7 cellular contexts compared by ENCODE assay signal in genomic region chr22:50505776-50506610, GRCh38. TPM values are rescaled to one million over a fixed set of nuclear protein-coding genes. Genes with fewer than 3 reads are reported as not detected.
DNase-seq lines count a peak whose midpoint lies in the region; ATAC-seq lines count a peak whose summit lies in the region.
"Had no signal": no experiment of that assay in that cellular context is flagged by ENCODE, and none has a peak within 500 bp of the region (broad histone marks: within the 10 kb centered on the region; RNA-seq: fewer than 3 reads in every experiment).

No MANE protein-coding gene starts in this region.

- H3K27ac Mint-ChIP-seq in CD4-positive, alpha-beta memory T cell = peak overlapping the region in 1 of 7 donors; percentile 30
- H3K27ac Mint-ChIP-seq in memory B cell = no peak overlapping the region

- H3K4me3 Mint-ChIP-seq in CD4-positive, alpha-beta memory T cell = peak overlapping the region; percentile 24 to 97 (median 38)
- H3K4me3 Mint-ChIP-seq in memory B cell = peak overlapping the region; percentile 98

- no peak for DNase-seq in CD4-positive, alpha-beta memory T cell
- DNase-seq in SJSA1 (ENCODE audit: low read depth in 1 of 2, low spot score in 2 of 2) (peak in 1 of 2 experiments; percentile 43), memory B cell (ENCODE audit: low spot score in 2 of 2) (no peak), AG20443 (ENCODE audit: low spot score) (no peak), NCI-H187 treated with DMSO at 0.1 percent for 48 hours (lab: John Stamatoyannopoulos, UW) (no peak)
- DNase-seq: SW 1271 had no signal

- H3K36me3 ChIP-seq in CD4-positive, alpha-beta memory T cell (ENCODE audit: insufficient read depth, low read length) = peaks cover 22% of the 10 kb centered on the region
- H3K36me3 ChIP-seq in SJSA1 = peaks cover 54% of the 10 kb centered on the region

- peaks cover 10 to 26% (median 18%) of the 10 kb centered on the region in 4 donors for H3K4me1 Mint-ChIP-seq in CD4-positive, alpha-beta memory T cell
- H3K4me1 Mint-ChIP-seq in memory B cell = peaks cover 18% of the 10 kb centered on the region

- H3K4me1 ChIP-seq in CD4-positive, alpha-beta memory T cell (ENCODE audit: insufficient read depth, low read length) = peaks cover 28% of the 10 kb centered on the region
- peaks cover 22% of the 10 kb centered on the region for H3K4me1 ChIP-seq in SJSA1 (replicated peaks)

- H3K36me3 Mint-ChIP-seq in CD4-positive, alpha-beta memory T cell = peaks cover 0 to 20% of the 10 kb centered on the region in 2 donors
- H3K36me3 Mint-ChIP-seq in memory B cell = no peaks in the 10 kb centered on the region

- H3K9me3 Mint-ChIP-seq in CD4-positive, alpha-beta memory T cell = no peaks in the 10 kb centered on the region
- no peaks in the 10 kb centered on the region for H3K9me3 Mint-ChIP-seq in memory B cell

- no peaks in the 10 kb centered on the region for H3K27me3 Mint-ChIP-seq in CD4-positive, alpha-beta memory T cell
- no peaks in the 10 kb centered on the region for H3K27me3 Mint-ChIP-seq in memory B cell

- H3K9me3 ChIP-seq in CD4-positive, alpha-beta memory T cell (ENCODE audit: control insufficient read depth in 1 of 2, low read length in 2 of 2) = no peaks in the 10 kb centered on the region
- H3K9me3 ChIP-seq in SJSA1 (replicated peaks) = no peaks in the 10 kb centered on the region

- POLR2A ChIA-PET in CD4-positive, alpha-beta memory T cell (lab: Charles Lee; ENCODE audit: partially characterized antibody) = interaction anchor here (1.2 to 7.6 kb wide), 5 partner anchors 21 to 261 kb away, joined by 5 to 242 read pairs (median 71); partner anchors contain the start of genes SBF1, SCO2, TUBGCP6 and TYMP

- H3K27ac ChIP-seq in CD4-positive, alpha-beta memory T cell (ENCODE audit: low read depth, low read length) = peak overlapping the region; percentile 98
- H3K27ac ChIP-seq in SJSA1 = no peak overlapping the region

- no peaks in the 10 kb centered on the region for H3K27me3 ChIP-seq in CD4-positive, alpha-beta memory T cell (ENCODE audit: insufficient read depth, low read length)
- no peaks in the 10 kb centered on the region for H3K27me3 ChIP-seq in SJSA1 (replicated peaks)

- ATAC-seq in memory B cell (ENCODE audit: low read depth) = no peak
- no peak for ATAC-seq in HG02571 (IDR thresholded peaks at IDR 0.05; ENCODE audit: unreplicated experiment)

- CTCF ChIA-PET in CD4-positive, alpha-beta memory T cell (lab: Charles Lee; ENCODE audit: partially characterized antibody) = interaction anchor here (3.7 to 6.8 kb wide), 2 partner anchors 8 to 20 kb away, joined by 12 to 76 read pairs; partner anchors contain the start of gene SCO2

- peak overlapping the region; percentile 84 to 98 for H3K4me3 ChIP-seq in CD4-positive, alpha-beta memory T cell (ENCODE audit: low read length in 2 of 2)
- peak overlapping the region; percentile 82 for H3K4me3 ChIP-seq in SJSA1

- intact Hi-C loops in CD4-positive, alpha-beta memory T cell (cut with micrococcal nuclease) = loop anchor here (2.0 to 5.0 kb wide), 2 partner anchors 41 to 163 kb away; partner anchors contain the start of genes KLHDC7B and PPP6R2

RNA-seq across cellular contexts. Expression of gene LMF2, which starts 1.5 kb away (rescaled TPM):
- total RNA-seq in CD4-positive, alpha-beta memory T cell = 100 to 1,000 TPM; 152 to 155 TPM
- 10 to 100 TPM; 21.7 to 33.8 TPM for polyA plus RNA-seq in CD4-positive, alpha-beta memory T cell
- total RNA-seq in SJSA1 (2014; rRNA removed; shearing (Covaris generic)) = 34.7 and 53.5 TPM in 2 replicates

RNA-seq across cellular contexts. Expression of gene NCAPH2, which starts 2.0 kb away (rescaled TPM):
- 10 to 100 TPM; 81.1 to 81.8 TPM for total RNA-seq in CD4-positive, alpha-beta memory T cell
- polyA plus RNA-seq in CD4-positive, alpha-beta memory T cell = 10 to 100 TPM; 36.4 to 36.9 TPM
- total RNA-seq in SJSA1 (2014; rRNA removed; shearing (Covaris generic)) = 106 and 113 TPM in 2 replicates

RNA-seq across cellular contexts. Expression of gene MIOX, which starts 19.3 kb away (rescaled TPM):
- not detected for total RNA-seq in CD4-positive, alpha-beta memory T cell
- polyA plus RNA-seq in CD4-positive, alpha-beta memory T cell = not detected
- total RNA-seq in SJSA1 (2014; rRNA removed; shearing (Covaris generic)) = not detected in 2 replicates

RNA-seq across cellular contexts. Expression of gene SCO2, which starts 19.4 kb away (rescaled TPM):
- total RNA-seq in CD4-positive, alpha-beta memory T cell = not detected
- polyA plus RNA-seq in CD4-positive, alpha-beta memory T cell = 1 to 10 TPM; 3.6 to 8.1 TPM
- total RNA-seq in SJSA1 (2014; rRNA removed; shearing (Covaris generic)) = 2.0 and 6.3 TPM in 2 replicates

RNA-seq across cellular contexts. Expression of gene TYMP, which starts 23.8 kb away (rescaled TPM):
- 10 to 100 TPM; 15.7 to 18.0 TPM for total RNA-seq in CD4-positive, alpha-beta memory T cell
- polyA plus RNA-seq in CD4-positive, alpha-beta memory T cell = 10 to 100 TPM; 22.0 to 30.9 TPM
- 3.2 and 12.6 TPM in 2 replicates for total RNA-seq in SJSA1 (2014; rRNA removed; shearing (Covaris generic))
